In genomic region chr19:51365211-51366049, GRCh38 we compare ENCODE assay signal across 8 cellular contexts. TPM values are rescaled to one million over a fixed set of nuclear protein-coding genes. Genes with fewer than 3 reads are reported as not detected.
DNase-seq lines count a peak whose midpoint lies in the region; ATAC-seq, FAIRE-seq and TF ChIP-seq lines count a peak whose summit lies in the region.

No MANE protein-coding gene starts in this region.

- H2BK20ac ChIP-seq in H1 (ENCODE audit: low read length) = no peak overlapping the region

- H3K4me3 ChIP-seq in SU-DHL-6 (ENCODE audit: insufficient read depth, low read length, poor library complexity, severe bottlenecking) = peak overlapping the region; percentile 76
- peak overlapping the region; percentile 65 to 97 (median 80) for H3K4me3 ChIP-seq in H1 (ENCODE audit: extremely low read depth in 1 of 4, insufficient read depth in 2 of 4, low read depth in 3 of 4, low read length in 4 of 4)
- H3K4me3 ChIP-seq in mucosa of descending colon = peak overlapping the region; percentile 45
- H3K4me3 ChIP-seq in vagina = peak overlapping the region; percentile 79 to 81

- peak; percentile 38 for DNase-seq in stimulated activated CD4-positive, alpha-beta T cell treated with anti-CD3 and anti-CD28 coated beads, Interleukin-15, amount 100 ng/mL, for 24 hours
- DNase-seq in stimulated activated CD4-positive, alpha-beta T cell treated with anti-CD3 and anti-CD28 coated beads, Interleukin-12 subunit alpha, Interleukin-12 subunit beta, amount 100 ng/mL, for 4 hours = no peak
- DNase-seq in H1 (ENCODE audit: low read depth in 1 of 2, low spot score in 2 of 2) (no peak), mucosa of descending colon (peak in 2 of 3 donors; percentile 49 to 55), vagina (ENCODE audit: extremely low spot score in 2 of 2) (no peak)

- peaks cover 19% of the 10 kb centered on the region; the same call in 1 of the 2 replicates for H3K79me2 ChIP-seq in SU-DHL-6 (ENCODE audit: insufficient read depth, low read length)
- no peaks in the 10 kb centered on the region for H3K79me2 ChIP-seq in H1 (ENCODE audit: control insufficient read depth in 1 of 2, insufficient read depth in 2 of 2, low read length in 2 of 2)

- no peak for FAIRE-seq in H1 (lab: Jason Lieb, UNC)

- H2AFZ ChIP-seq in SU-DHL-6 (ENCODE audit: low read depth, low read length, severe bottlenecking) = peak overlapping the region; percentile 93
- peak overlapping the region; percentile 89 for H2AFZ ChIP-seq in H1 (ENCODE audit: low read length)

- no peak overlapping the region for H3K18ac ChIP-seq in H1 (ENCODE audit: extremely low read depth, low read length)

- no peaks in the 10 kb centered on the region for H3K36me3 ChIP-seq in SU-DHL-6 (ENCODE audit: low read length)
- H3K36me3 ChIP-seq in H1 (ENCODE audit: control insufficient read depth in 2 of 4, insufficient read depth in 4 of 4, low read length in 3 of 4) = no peaks in the 10 kb centered on the region
- H3K36me3 ChIP-seq in mucosa of descending colon (ENCODE audit: low read depth) = no peaks in the 10 kb centered on the region
- H3K36me3 ChIP-seq in vagina = no peaks in the 10 kb centered on the region

- intact Hi-C loops in mucosa of descending colon (cut with DNase I, micrococcal nuclease) (no loop called here), vagina (cut with DNase I) (loop anchor here (10.0 kb wide), 1 partner anchor 329 kb away; the partner anchor contains the start of gene SPACA6)

- H3K23ac ChIP-seq in H1 (ENCODE audit: insufficient read length) = no peak overlapping the region

- H3K27me3 ChIP-seq in SU-DHL-6 (ENCODE audit: low read length) (no peaks in the 10 kb centered on the region), H1 (replicated peaks in 1 of 4; ENCODE audit: control insufficient read depth in 3 of 4, extremely low read depth in 1 of 4, insufficient read depth in 3 of 4, low read length in 3 of 4) (no peaks in the 10 kb centered on the region), vagina (no peaks in the 10 kb centered on the region)

- no peak for TF ChIP-seq POLR2A in H1 (IDR thresholded peaks at IDR 0.05; ENCODE audit: control extremely low read depth in 1 of 2, low read depth in 2 of 2, low read length in 2 of 2)
- no peak for TF ChIP-seq POLR2A in vagina (IDR thresholded peaks at IDR 0.05)

- POLR2A ChIA-PET in H1 (lab: Charles Lee; ENCODE audit: partially characterized antibody) = interaction anchor here (0.7 to 2.9 kb wide), 7 partner anchors 16 to 207 kb away, joined by 3 to 13 read pairs (median 4); partner anchors contain the start of gene VSIG10L

- no peak for TF ChIP-seq EP300 in H1 (IDR thresholded peaks at IDR 0.05; ENCODE audit: borderline replicate concordance in 1 of 2, low read depth in 2 of 2, low read length in 2 of 2)

- H2BK15ac ChIP-seq in H1 (ENCODE audit: low read length) = no peak overlapping the region

- H4K20me1 ChIP-seq in SU-DHL-6 (ENCODE audit: low read depth, low read length) = no peaks in the 10 kb centered on the region
- no peaks in the 10 kb centered on the region for H4K20me1 ChIP-seq in H1 (replicated peaks in 1 of 2; ENCODE audit: control insufficient read depth in 1 of 2, insufficient read depth in 2 of 2, low read length in 2 of 2)

- TF ChIP-seq RAD21 in H1 (IDR thresholded peaks at IDR 0.05 in 1 of 2, conservative IDR thresholded peaks at IDR 0.05 in 1 of 2; ENCODE audit: low read depth in 2 of 2, low read length in 2 of 2) = no peak

- H4K91ac ChIP-seq in H1 (replicated peaks; ENCODE audit: insufficient read length, low read length) = peak overlapping the region; percentile 82

- H3K4me2 ChIP-seq in SU-DHL-6 (ENCODE audit: low read depth, low read length, poor library complexity, severe bottlenecking) (peak overlapping the region; percentile 95), H1 (ENCODE audit: insufficient read depth in 1 of 2, low read depth in 2 of 2, low read length in 2 of 2) (peak overlapping the region; percentile 87 to 97)

- no peaks in the 10 kb centered on the region for H3K9me2 ChIP-seq in SU-DHL-6 (replicated peaks; ENCODE audit: insufficient read depth, low read length)

- no peak overlapping the region for H2AK5ac ChIP-seq in H1 (ENCODE audit: low read depth, low read length)

- no peak overlapping the region; the same call in 1 of the 2 replicates for H2BK5ac ChIP-seq in H1 (ENCODE audit: low read depth, low read length)

- H3K79me1 ChIP-seq in H1 (ENCODE audit: low read depth, low read length) = no peaks in the 10 kb centered on the region

- TF ChIP-seq CTCF in SU-DHL-6 (IDR thresholded peaks at IDR 0.05; ENCODE audit: insufficient read depth, low read length, poor library complexity, severe bottlenecking) = no peak
- no peak for TF ChIP-seq CTCF in H1 (IDR thresholded peaks at IDR 0.05; ENCODE audit: control extremely low read depth in 1 of 3, insufficient read depth in 1 of 3, low read depth in 1 of 3, low read length in 3 of 3)
- no peak for TF ChIP-seq CTCF in mucosa of descending colon (IDR thresholded peaks at IDR 0.05)
- no peak for TF ChIP-seq CTCF in vagina (IDR thresholded peaks at IDR 0.05)

- no peak overlapping the region for H2BK120ac ChIP-seq in H1 (replicated peaks; ENCODE audit: low read depth, low read length)

- no peak overlapping the region for H3K14ac ChIP-seq in H1 (ENCODE audit: insufficient read length)

- H2BK12ac ChIP-seq in H1 (ENCODE audit: low read depth, low read length) = peak overlapping the region; percentile 18; the same call in 1 of the 2 replicates

- H3K9ac ChIP-seq in SU-DHL-6 (ENCODE audit: low read length) (peak overlapping the region; percentile 97), H1 (replicated peaks in 1 of 4; ENCODE audit: extremely low read depth in 1 of 4, low read depth in 3 of 4, low read length in 3 of 4) (peak overlapping the region; percentile 0 to 68 (median 50); a peak in 6 of 7 replicates)

- H3K4ac ChIP-seq in H1 (replicated peaks; ENCODE audit: insufficient read length, low read depth, low read length) = peak overlapping the region; percentile 57

- WGBS in H1 (ENCODE audit: extremely low coverage in 1 of 2, insufficient coverage in 1 of 2, insufficient read length in 1 of 2, insufficient replicate concordance in 2 of 2, low coverage in 1 of 2, low lambda C conversion rate in 2 of 2, missing lambda C conversion rate in 1 of 2), 2 experiments = 54% methylated on average over 12 of the region's 12 CpGs; no CpG with 5 or more reads in 1 of the 2 experiments

- H3K4me1 ChIP-seq in H1 (replicated peaks in 1 of 4; ENCODE audit: control insufficient read depth in 3 of 4, insufficient read depth in 4 of 4, low read length in 3 of 4) = peaks cover 2 to 18% (median 11%) of the 10 kb centered on the region in 4 experiments
- peaks cover 30% of the 10 kb centered on the region for H3K4me1 ChIP-seq in mucosa of descending colon (ENCODE audit: low read depth)
- H3K4me1 ChIP-seq in vagina = peaks cover 42% of the 10 kb centered on the region

- no peak overlapping the region for H4K5ac ChIP-seq in H1 (ENCODE audit: insufficient read length, low read depth, low read length)

- H3K56ac ChIP-seq in H1 (replicated peaks; ENCODE audit: insufficient read length, low read depth, low read length) = no peak overlapping the region

- CTCF ChIA-PET in H1 (lab: Charles Lee; ENCODE audit: partially characterized antibody) = interaction anchor here (0.6 to 3.5 kb wide), 10 partner anchors 14 to 56 kb away, joined by 3 to 14 read pairs (median 4); partner anchors contain the start of gene VSIG10L

- H4K8ac ChIP-seq in H1 (ENCODE audit: extremely low read depth, insufficient read depth, low read length) = no peak overlapping the region

- H3K9me3 ChIP-seq in SU-DHL-6 (ENCODE audit: insufficient read depth, low read length) = no peaks in the 10 kb centered on the region
- no peaks in the 10 kb centered on the region for H3K9me3 ChIP-seq in H1 (ENCODE audit: insufficient read depth in 2 of 2, low read depth in 1 of 2, low read length in 1 of 2)
- H3K9me3 ChIP-seq in mucosa of descending colon = no peaks in the 10 kb centered on the region
- no peaks in the 10 kb centered on the region for H3K9me3 ChIP-seq in vagina

- H3K27ac ChIP-seq in SU-DHL-6 (ENCODE audit: low read depth, low read length) (peak overlapping the region; percentile 70), H1 (ENCODE audit: low read depth, low read length) (no peak overlapping the region), vagina (peak overlapping the region; percentile 93)

- peaks cover 18% of the 10 kb centered on the region for H3K23me2 ChIP-seq in H1 (ENCODE audit: low read depth, low read length)

- no peak for ATAC-seq in mucosa of descending colon
- ATAC-seq in HG03135 (IDR thresholded peaks at IDR 0.05; ENCODE audit: unreplicated experiment) = no peak
- no peak for ATAC-seq in HG02885 (IDR thresholded peaks at IDR 0.05; ENCODE audit: poor library complexity, unreplicated experiment)

- H3F3A ChIP-seq in SU-DHL-6 (ENCODE audit: insufficient read depth) = peaks cover 4% of the 10 kb centered on the region; the same call in 1 of the 2 replicates

RNA-seq across cellular contexts. Expression of gene ETFB, which starts 0.8 kb away (rescaled TPM):
- total RNA-seq in H1 (2021; fragmentation: NEBNext Ultra II Directional; extraction: Animal tissue kit (Norgen Biotek cat#: 25700)) = 40.0 and 42.1 TPM in 2 replicates
- polyA plus RNA-seq in H1 (2011; rRNA removed) = 66.5 and 94.6 TPM in 2 replicates
- polyA plus RNA-seq in H1 (2011; cell fraction: cytosol; rRNA removed) = 113 TPM
- polyA plus RNA-seq in H1 (2011; cell fraction: nucleus; rRNA removed) = 49.0 TPM
- polyA plus RNA-seq in H1 (2012, experiment 1 of 2) = 63.7 to 87.7 TPM (median 74.1 TPM) in 4 replicates
- 53.0 TPM for polyA plus RNA-seq in H1 (2012, experiment 2 of 2)
- polyA plus RNA-seq in H1 (2013, experiment 1 of 2) = 27.6 TPM
- 27.6 TPM for polyA plus RNA-seq in H1 (2013, experiment 2 of 2)
- 14.8 and 19.6 TPM in 2 replicates for polyA minus RNA-seq in H1 (2011; rRNA and poly(A)+ RNA removed)
- polyA minus RNA-seq in H1 (2011; cell fraction: cytosol; rRNA and poly(A)+ RNA removed) = 23.3 TPM
- 11.1 TPM for polyA minus RNA-seq in H1 (2011; cell fraction: nucleus; rRNA and poly(A)+ RNA removed)
- total RNA-seq in mucosa of descending colon (100 to 1,000 TPM; 113 to 154 (median 130) TPM), vagina (114 TPM)

RNA-seq across cellular contexts. Expression of gene CLDND2, which starts 3.4 kb away (rescaled TPM):
- total RNA-seq in H1 (2021; fragmentation: NEBNext Ultra II Directional; extraction: Animal tissue kit (Norgen Biotek cat#: 25700)) = 0.56 and 1.0 TPM in 2 replicates
- 0.21 TPM in 1 of 2 replicates, not detected in the other for polyA plus RNA-seq in H1 (2011; rRNA removed)
- polyA plus RNA-seq in H1 (2011; cell fraction: cytosol; rRNA removed) = 0.26 TPM
- 1.2 TPM for polyA plus RNA-seq in H1 (2011; cell fraction: nucleus; rRNA removed)
- 1.4 to 2.7 TPM (median 1.7 TPM) in 4 replicates for polyA plus RNA-seq in H1 (2012, experiment 1 of 2)
- polyA plus RNA-seq in H1 (2012, experiment 2 of 2) = not detected
- 6.6 TPM for polyA plus RNA-seq in H1 (2013, experiment 1 of 2)
- polyA plus RNA-seq in H1 (2013, experiment 2 of 2) = 4.6 TPM
- polyA minus RNA-seq in H1 (2011; rRNA and poly(A)+ RNA removed) = not detected in 2 replicates
- polyA minus RNA-seq in H1 (2011; cell fraction: cytosol; rRNA and poly(A)+ RNA removed) = not detected
- polyA minus RNA-seq in H1 (2011; cell fraction: nucleus; rRNA and poly(A)+ RNA removed) = not detected
- total RNA-seq in mucosa of descending colon = 1 to 10 TPM; 1.3 to 2.1 (median 1.3) TPM
- total RNA-seq in vagina = not detected

RNA-seq across cellular contexts. Expression of gene NKG7, which starts 7.0 kb away (rescaled TPM):
- total RNA-seq in H1 (2021; fragmentation: NEBNext Ultra II Directional; extraction: Animal tissue kit (Norgen Biotek cat#: 25700)) = not detected in 2 replicates
- not detected in 2 replicates for polyA plus RNA-seq in H1 (2011; rRNA removed)
- polyA plus RNA-seq in H1 (2011; cell fraction: cytosol; rRNA removed) = not detected
- not detected for polyA plus RNA-seq in H1 (2011; cell fraction: nucleus; rRNA removed)
- polyA plus RNA-seq in H1 (2012, experiment 1 of 2) = not detected in 4 replicates
- polyA plus RNA-seq in H1 (2012, experiment 2 of 2) = not detected
- not detected for polyA plus RNA-seq in H1 (2013, experiment 1 of 2)
- not detected for polyA plus RNA-seq in H1 (2013, experiment 2 of 2)
- not detected in 2 replicates for polyA minus RNA-seq in H1 (2011; rRNA and poly(A)+ RNA removed)
- polyA minus RNA-seq in H1 (2011; cell fraction: cytosol; rRNA and poly(A)+ RNA removed) = not detected
- polyA minus RNA-seq in H1 (2011; cell fraction: nucleus; rRNA and poly(A)+ RNA removed) = not detected
- 1 to 10 TPM; 4.3 to 5.9 (median 4.4) TPM for total RNA-seq in mucosa of descending colon
- 3.4 TPM for total RNA-seq in vagina

RNA-seq across cellular contexts. Expression of gene LIM2, which starts 22.3 kb away (rescaled TPM):
- total RNA-seq in H1 (2021; fragmentation: NEBNext Ultra II Directional; extraction: Animal tissue kit (Norgen Biotek cat#: 25700)) = not detected in 2 replicates
- polyA plus RNA-seq in H1 (2011; rRNA removed) = 0.13 TPM in 1 of 2 replicates, not detected in the other
- 0.17 TPM for polyA plus RNA-seq in H1 (2011; cell fraction: cytosol; rRNA removed)
- not detected for polyA plus RNA-seq in H1 (2011; cell fraction: nucleus; rRNA removed)
- polyA plus RNA-seq in H1 (2012, experiment 1 of 2) = 0.28 TPM in 1 of 4 replicates, not detected in the others
- not detected for polyA plus RNA-seq in H1 (2012, experiment 2 of 2)
- not detected for polyA plus RNA-seq in H1 (2013, experiment 1 of 2)
- polyA plus RNA-seq in H1 (2013, experiment 2 of 2) = not detected
- not detected in 2 replicates for polyA minus RNA-seq in H1 (2011; rRNA and poly(A)+ RNA removed)
- polyA minus RNA-seq in H1 (2011; cell fraction: cytosol; rRNA and poly(A)+ RNA removed) = not detected
- not detected for polyA minus RNA-seq in H1 (2011; cell fraction: nucleus; rRNA and poly(A)+ RNA removed)
- total RNA-seq in mucosa of descending colon (not detected), vagina (not detected)

RNA-seq across cellular contexts. Expression of gene VSIG10L, which starts 23.5 kb away (rescaled TPM):
- 10.2 and 10.3 TPM in 2 replicates for total RNA-seq in H1 (2021; fragmentation: NEBNext Ultra II Directional; extraction: Animal tissue kit (Norgen Biotek cat#: 25700))
- polyA plus RNA-seq in H1 (2011; rRNA removed) = 9.9 and 10.4 TPM in 2 replicates
- polyA plus RNA-seq in H1 (2011; cell fraction: cytosol; rRNA removed) = 5.7 TPM
- 8.6 TPM for polyA plus RNA-seq in H1 (2011; cell fraction: nucleus; rRNA removed)
- 8.6 to 10.9 TPM (median 9.3 TPM) in 4 replicates for polyA plus RNA-seq in H1 (2012, experiment 1 of 2)
- 11.2 TPM for polyA plus RNA-seq in H1 (2012, experiment 2 of 2)
- 13.2 TPM for polyA plus RNA-seq in H1 (2013, experiment 1 of 2)
- 13.7 TPM for polyA plus RNA-seq in H1 (2013, experiment 2 of 2)
- polyA minus RNA-seq in H1 (2011; rRNA and poly(A)+ RNA removed) = 4.1 and 4.3 TPM in 2 replicates
- polyA minus RNA-seq in H1 (2011; cell fraction: cytosol; rRNA and poly(A)+ RNA removed) = 2.1 TPM
- polyA minus RNA-seq in H1 (2011; cell fraction: nucleus; rRNA and poly(A)+ RNA removed) = 4.6 TPM
- total RNA-seq in mucosa of descending colon = 1 to 10 TPM in 2 of 3 donors, under 1 TPM in 1; 0.69 to 3.8 (median 1.6) TPM
- 20.1 TPM for total RNA-seq in vagina

Comparison
In these comparisons a context has a peak if more than half of its experiments do, and no peak if none do; other contexts are left out.
1. DNase-seq: peak in stimulated activated CD4-positive, alpha-beta T cell treated with anti-CD3 and anti-CD28 coated beads, Interleukin-15, amount 100 ng/mL, for 24 hours (single experiment) and mucosa of descending colon (2 of 3); none in stimulated activated CD4-positive, alpha-beta T cell treated with anti-CD3 and anti-CD28 coated beads, Interleukin-12 subunit alpha, Interleukin-12 subunit beta, amount 100 ng/mL, for 4 hours (single experiment), H1 (0 of 2) and vagina (0 of 2).
2. Peak in every context shown above with its lines, with median percentiles within 50 percentile points of each other: H3K4me3 ChIP-seq.